ENCODE assay signal across 8 cellular contexts in the genomic region with DNA sequence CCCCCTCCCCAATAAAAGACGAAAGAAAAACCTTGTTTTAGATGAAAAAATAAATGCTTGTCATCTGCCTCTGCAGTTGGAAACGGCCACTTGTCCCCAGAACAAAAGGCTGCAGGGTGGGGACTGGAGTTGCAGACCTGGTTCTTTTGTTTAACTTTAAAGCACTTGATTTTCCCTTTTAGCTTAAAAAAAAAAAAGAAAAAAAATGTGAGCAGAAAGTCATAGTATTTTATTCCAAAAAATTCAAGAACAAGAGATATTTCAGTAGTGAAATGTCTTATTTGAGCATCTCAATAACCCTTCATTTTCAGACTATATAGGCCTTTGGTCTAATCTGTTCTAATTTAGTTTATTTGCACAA.
DNase-seq lines count a peak whose midpoint lies in the region; ATAC-seq and TF ChIP-seq lines count a peak whose summit lies in the region.

No MANE protein-coding gene starts in this region.

- H3F3A ChIP-seq in MM.1S (ENCODE audit: insufficient read depth, low read length): no peaks in the 10 kb centered on the region; the same call in 1 of the 2 replicates

- H3K36me3 ChIP-seq in MM.1S (replicated peaks; ENCODE audit: insufficient read depth, low read length): no peaks in the 10 kb centered on the region
- H3K36me3 ChIP-seq in duodenal mucosa (ENCODE audit: control insufficient read depth in 1 of 2, insufficient read depth in 2 of 2, low read length in 2 of 2): no peaks in the 10 kb centered on the region

- H3K9me3 Mint-ChIP-seq in nephron: no peaks in the 10 kb centered on the region

- H3K27ac Mint-ChIP-seq in nephron: peak overlapping the region; percentile 86 to 94 (median 91)

- ATAC-seq in HG02623 (IDR thresholded peaks at IDR 0.05; ENCODE audit: unreplicated experiment): no peak
- ATAC-seq in GM18867 (IDR thresholded peaks at IDR 0.05; ENCODE audit: unreplicated experiment): no peak
- ATAC-seq in HG02610 (IDR thresholded peaks at IDR 0.05; ENCODE audit: unreplicated experiment): no peak

- CTCF ChIA-PET in AG04449 (lab: Yijun Ruan, JAX): interaction anchor here (0.8 to 3.2 kb wide), 7 partner anchors 14 to 326 kb away, joined by 3 to 17 read pairs (median 3); no protein-coding TSS in a partner anchor

- H2AFZ ChIP-seq in MM.1S (ENCODE audit: low read length): peak overlapping the region; percentile 87

- H3K27me3 ChIP-seq in MM.1S (replicated peaks; ENCODE audit: insufficient read depth, low read length) (no peaks in the 10 kb centered on the region), duodenal mucosa (ENCODE audit: control insufficient read depth in 1 of 2, insufficient read depth in 2 of 2, low read length in 2 of 2) (peaks cover 28 to 60% of the 10 kb centered on the region in 2 donors)

- H3K4me3 ChIP-seq in AG04449 (ENCODE audit: low read depth, low read length): peak overlapping the region; percentile 90
- H3K4me3 ChIP-seq in MM.1S (ENCODE audit: low read length): peak overlapping the region; percentile 83
- peak overlapping the region; percentile 45 to 67 for H3K4me3 ChIP-seq in duodenal mucosa (ENCODE audit: low read depth in 1 of 2, low read length in 2 of 2)

- peaks cover 2% of the 10 kb centered on the region for H3K36me3 Mint-ChIP-seq in nephron (ENCODE audit: low read depth)

- DNase-seq in AG04449 (ENCODE audit: low read depth, low spot score) (no peak), MM.1S (no peak), HuH-7 (ENCODE audit: low spot score) (no peak)

- H4K20me1 ChIP-seq in MM.1S (ENCODE audit: insufficient read depth, low read length): no peaks in the 10 kb centered on the region

- H3K4me1 Mint-ChIP-seq in nephron: peaks cover 46% of the 10 kb centered on the region

- H3K9me3 ChIP-seq in MM.1S (replicated peaks; ENCODE audit: insufficient read depth, low read length): no peaks in the 10 kb centered on the region
- no peaks in the 10 kb centered on the region for H3K9me3 ChIP-seq in duodenal mucosa (ENCODE audit: control insufficient read depth in 1 of 2, low read length in 2 of 2)

- H3K9me2 ChIP-seq in MM.1S (replicated peaks; ENCODE audit: insufficient read depth, low read length): no peaks in the 10 kb centered on the region

- H3K9ac ChIP-seq in MM.1S (ENCODE audit: low read length) (peak overlapping the region; percentile 42; the same call in 1 of the 2 replicates), duodenal mucosa (ENCODE audit: low read depth in 1 of 2, low read length in 2 of 2) (no peak overlapping the region)

- H3K27me3 Mint-ChIP-seq in nephron (ENCODE audit: low read depth): no peaks in the 10 kb centered on the region

- H3K4me1 ChIP-seq in MM.1S (ENCODE audit: low read length): peaks cover 7% of the 10 kb centered on the region; the same call in 1 of the 2 replicates
- peaks cover 0 to 3% of the 10 kb centered on the region in 2 donors for H3K4me1 ChIP-seq in duodenal mucosa (ENCODE audit: control insufficient read depth in 1 of 2, insufficient read depth in 2 of 2, low read length in 2 of 2)

- POLR2A ChIA-PET in AG04449 (lab: Yijun Ruan, JAX): interaction anchor here (1.0 kb wide), 1 partner anchor 26 kb away, joined by 3 read pairs; no protein-coding TSS in a partner anchor

- no peak for TF ChIP-seq CTCF in AG04449 (IDR thresholded peaks at IDR 0.05; ENCODE audit: insufficient read depth, low read length, missing control alignments)
- TF ChIP-seq CTCF in MM.1S (IDR thresholded peaks at IDR 0.05; ENCODE audit: low read length): no peak
- no peak for TF ChIP-seq CTCF in nephron (IDR thresholded peaks at IDR 0.05; ENCODE audit: unreplicated experiment in 3 of 3)

- H3K79me2 ChIP-seq in MM.1S (ENCODE audit: low read length): no peaks in the 10 kb centered on the region

- H3K27ac ChIP-seq in MM.1S (ENCODE audit: low read length) (no peak overlapping the region), duodenal mucosa (ENCODE audit: low read depth, low read length) (no peak overlapping the region)

- H3K4me2 ChIP-seq in MM.1S (ENCODE audit: low read depth, low read length): peak overlapping the region; percentile 98; the same call in 1 of the 2 replicates

- H3K4me3 Mint-ChIP-seq in nephron: peak overlapping the region; percentile 96 to 98 (median 97)
